31 cellular contexts compared by ENCODE assay signal in genomic region chr7:55237156-55237721, GRCh38.
"Had no signal": no experiment of that assay in that cellular context is flagged by ENCODE, and none has a peak within 500 bp of the region (broad histone marks: within the 10 kb centered on the region; RNA-seq: fewer than 3 reads in every experiment).

No MANE protein-coding gene starts in this region.

- H3K4me1 ChIP-seq: breast epithelium had no signal

- DNase-seq: activated CD4-positive, alpha-beta memory T cell treated with anti-CD3 and anti-CD28 coated beads, Interleukin-2, amount 10 ng/mL, durations not matched to agents 7 days and 5 days; activated CD4-positive, alpha-beta T cell treated with anti-CD3 and anti-CD28 coated beads for 36 hours; activated CD4-positive, alpha-beta T cell treated with anti-CD3 and anti-CD28 coated beads, Interleukin-2, amount 50 U/mL, for 1 hour; activated CD8-positive, alpha-beta memory T cell treated with anti-CD3 and anti-CD28 coated beads, Interleukin-2, amount 50 U/mL, for 48 hours; activated effector memory CD4-positive, alpha-beta T cell treated with anti-CD3 and anti-CD28 coated beads, Interleukin-2, amount 50 U/mL, for 16 hours; activated naive CD4-positive, alpha-beta T cell treated with Interleukin-2 at 50 U/mL for 16 hours; activated naive CD8-positive, alpha-beta T cell treated with anti-CD3 and anti-CD28 coated beads, Interleukin-2, amount 50 U/mL, for 24 hours; activated T-cell treated with anti-CD3 and anti-CD28 coated beads, Interleukin-2, amount 50 U/mL, for 24 hours; amygdala; Karpas-422; MM.1S; NCI-H1105; NCI-H1436; NCI-H1694 treated with DMSO at 0.1 percent for 48 hours; NCI-H2029 treated with DMSO at 0.1 percent for 48 hours; NCI-H510A treated with DMSO at 0.1 percent for 48 hours; NCI-H69; NK-92 treated with Interleukin-12 subunit alpha and Interleukin-12 subunit beta, amount 100 ng/mL, for 24 hours; OCI-M1; RPMI8226; T-cell; T-helper 2 cell; T1000 had no signal

- FAIRE-seq: K562, TTC549 had no signal

- H3K4me3 ChIP-seq: breast epithelium, K562, SK-N-MC had no signal

- ATAC-seq: activated CD4-positive, alpha-beta T cell treated with anti-CD3 and anti-CD28 coated beads for 36 hours; activated naive CD4-positive, alpha-beta T cell treated with anti-CD3 and anti-CD28 coated beads, Interleukin-2, amount 50 U/mL, for 72 hours; activated naive CD8-positive, alpha-beta T cell treated with anti-CD3 and anti-CD28 coated beads, Interleukin-2, amount 50 U/mL, for 24 hours; K562; Panc1; Right ventricle myocardium inferior; T-cell had no signal

- H3K27ac ChIP-seq: breast epithelium, SK-N-MC, VCaP had no signal

- H3K36me3 ChIP-seq: breast epithelium had no signal

- H3K9me3 ChIP-seq: breast epithelium had no signal

- H3K27me3 ChIP-seq: breast epithelium had no signal
